ENCODE assay signal across 14 cellular contexts in genomic region chrX:33183366-33183765, GRCh38. TPM values are rescaled to one million over a fixed set of nuclear protein-coding genes. Genes with fewer than 3 reads are reported as not detected.
DNase-seq lines count a peak whose midpoint lies in the region; ATAC-seq, FAIRE-seq and TF ChIP-seq lines count a peak whose summit lies in the region.
"Had no signal": no experiment of that assay in that cellular context is flagged by ENCODE, and none has a peak within 500 bp of the region (broad histone marks: within the 10 kb centered on the region; RNA-seq: fewer than 3 reads in every experiment).

No MANE protein-coding gene starts in this region.

- no peak overlapping the region for H3K4me3 Mint-ChIP-seq in MCF 10A (ENCODE audit: unreplicated experiment)
- H3K4me3 Mint-ChIP-seq: stimulated activated memory B cell treated with anti-CD40 and anti-IgM and Interleukin-4, amounts not matched to agents 10 μg/mL and 1 μg/mL and 100 μg/mL, for 72 hours had no signal

- in situ Hi-C loops in mammary epithelial cell (cut with MboI; ENCODE audit: low sequenced_read_pairs in 2 of 2) = no loop called here
- in situ Hi-C loops in GM12878 (cut with MboI) = no loop called here
- in situ Hi-C loops in HAP-1 (cut with MboI; ENCODE audit: low sequenced_read_pairs) = no loop called here

- RAD21 ChIA-PET in GM12878 (lab: Charles Lee; ENCODE audit: unreplicated experiment) = no interaction called here

- intact Hi-C loops in mammary epithelial cell (cut with micrococcal nuclease) = no loop called here
- intact Hi-C loops in MCF 10A (cut with micrococcal nuclease) = no loop called here
- intact Hi-C loops in GM12878 (cut with micrococcal nuclease; ENCODE audit: unreplicated experiment) = no loop called here
- intact Hi-C loops in left lung (cut with DNase I) = no loop called here

- H3K9me3 ChIP-seq in mammary epithelial cell (replicated peaks; ENCODE audit: insufficient read depth, low read length) = no peaks in the 10 kb centered on the region
- no peaks in the 10 kb centered on the region for H3K9me3 ChIP-seq in GM12878 (replicated peaks; ENCODE audit: control insufficient read depth, insufficient read depth, low read length)
- no peaks in the 10 kb centered on the region for H3K9me3 ChIP-seq in left lung
- H3K9me3 ChIP-seq in HAP-1 = no peaks in the 10 kb centered on the region
- H3K9me3 ChIP-seq: right lobe of liver had no signal

- peak; percentile 29; the same call in 1 of the 3 replicates for ATAC-seq in GM12878
- peak; percentile 55 for ATAC-seq in left lung
- ATAC-seq in GM19035 (IDR thresholded peaks at IDR 0.05; ENCODE audit: unreplicated experiment) = no peak
- ATAC-seq: right lobe of liver; stimulated activated memory B cell treated with anti-CD40 and anti-IgM and Interleukin-4, amounts not matched to agents 10 μg/mL and 1 μg/mL and 100 μg/mL, for 72 hours had no signal

- H3K4me1 Mint-ChIP-seq in MCF 10A (ENCODE audit: insufficient read depth, unreplicated experiment) = no peaks in the 10 kb centered on the region
- H3K4me1 Mint-ChIP-seq: stimulated activated memory B cell treated with anti-CD40 and anti-IgM and Interleukin-4, amounts not matched to agents 10 μg/mL and 1 μg/mL and 100 μg/mL, for 72 hours had no signal

- TF ChIP-seq RAD21 in GM12878 (IDR thresholded peaks at IDR 0.05; ENCODE audit: insufficient read depth, low read depth, low read length) = no peak

- H3K27me3 Mint-ChIP-seq in MCF 10A (ENCODE audit: insufficient read depth, unreplicated experiment) = peaks cover 45% of the 10 kb centered on the region
- H3K27me3 Mint-ChIP-seq: stimulated activated memory B cell treated with anti-CD40 and anti-IgM and Interleukin-4, amounts not matched to agents 10 μg/mL and 1 μg/mL and 100 μg/mL, for 72 hours had no signal

- no peak for TF ChIP-seq POLR2A in GM12878 (IDR thresholded peaks at IDR 0.05; ENCODE audit: low read depth, low read length)

- H3K36me3 ChIP-seq in mammary epithelial cell (ENCODE audit: insufficient read depth, low read length) = no peaks in the 10 kb centered on the region
- H3K36me3 ChIP-seq in GM12878 (ENCODE audit: control insufficient read depth in 2 of 2, insufficient read depth in 2 of 2, low read length in 1 of 2) = no peaks in the 10 kb centered on the region
- no peaks in the 10 kb centered on the region for H3K36me3 ChIP-seq in left lung
- H3K36me3 ChIP-seq in HAP-1 (replicated peaks) = no peaks in the 10 kb centered on the region
- H3K36me3 ChIP-seq: right lobe of liver had no signal

- POLR2A ChIA-PET in MCF 10A (lab: Yijun Ruan, JAX) (no interaction called here), GM12878 (lab: Charles Lee) (no interaction called here)

- H3K9me3 Mint-ChIP-seq in MCF 10A (ENCODE audit: unreplicated experiment) = no peaks in the 10 kb centered on the region
- H3K9me3 Mint-ChIP-seq: stimulated activated memory B cell treated with anti-CD40 and anti-IgM and Interleukin-4, amounts not matched to agents 10 μg/mL and 1 μg/mL and 100 μg/mL, for 72 hours had no signal

- FAIRE-seq in GM12878 (lab: Jason Lieb, UNC) = no peak

- WGBS in mammary epithelial cell (ENCODE audit: low coverage, missing lambda C conversion rate) = 24% methylated on average over 3 of the region's 4 CpGs
- WGBS in GM12878 (ENCODE audit: insufficient coverage, insufficient replicate concordance, low lambda C conversion rate, missing lambda C conversion rate) = 34% methylated on average over 4 of the region's 4 CpGs

- BruUV-seq in mammary epithelial cell (replicated peaks; lab: Mats Ljungman, UMichigan) = no TSS peak
- no TSS peak for BruUV-seq in MCF 10A (replicated peaks; lab: Mats Ljungman, UMichigan)
- BruUV-seq in GM12878 (replicated peaks; lab: Mats Ljungman, UMichigan) = no TSS peak

- SMC1A ChIA-PET in GM12878 (lab: Charles Lee; ENCODE audit: uncharacterized antibody, unreplicated experiment) = no interaction called here

- H3K27ac ChIP-seq in mammary epithelial cell (ENCODE audit: insufficient read depth, low read depth, low read length) (no peak overlapping the region), GM12878 (ENCODE audit: control insufficient read depth, insufficient read depth) (no peak overlapping the region), left lung (no peak overlapping the region)
- H3K27ac ChIP-seq: right lobe of liver had no signal

- no peaks in the 10 kb centered on the region for H3K36me3 Mint-ChIP-seq in MCF 10A (ENCODE audit: insufficient read depth, unreplicated experiment)
- H3K36me3 Mint-ChIP-seq: stimulated activated memory B cell treated with anti-CD40 and anti-IgM and Interleukin-4, amounts not matched to agents 10 μg/mL and 1 μg/mL and 100 μg/mL, for 72 hours had no signal

- DNase-seq in mammary epithelial cell (peak; percentile 23), MCF 10A (ENCODE audit: unreplicated experiment) (no peak), GM12878 (ENCODE audit: low read depth, low spot score) (no peak), left lung (no peak), ureter (ENCODE audit: low spot score) (peak; percentile 53), DMS53 treated with DMSO at 0.1 percent for 48 hours (lab: John Stamatoyannopoulos, UW; ENCODE audit: unreplicated experiment) (no peak), HAP-1 (ENCODE audit: low spot score in 2 of 2) (no peak)
- DNase-seq: ACHN; activated CD8-positive, alpha-beta memory T cell treated with anti-CD3 and anti-CD28 coated beads, Interleukin-2, amount 50 U/mL, for 48 hours; cortex of kidney; NCI-H2029; right lobe of liver had no signal

- no peak for TF ChIP-seq EP300 in GM12878 (IDR thresholded peaks at IDR 0.05; ENCODE audit: borderline replicate concordance in 1 of 2, control insufficient read depth in 1 of 2, low read depth in 2 of 2, low read length in 2 of 2)

- H2AFZ ChIP-seq in mammary epithelial cell (ENCODE audit: low read depth, low read length) = peak overlapping the region; percentile 56
- no peak overlapping the region for H2AFZ ChIP-seq in GM12878 (ENCODE audit: control insufficient read depth, low read depth, low read length)

- H4K20me1 ChIP-seq in mammary epithelial cell (ENCODE audit: insufficient read depth, low read length) = no peaks in the 10 kb centered on the region
- no peaks in the 10 kb centered on the region for H4K20me1 ChIP-seq in GM12878 (ENCODE audit: control insufficient read depth, insufficient read depth)

- no peak overlapping the region for H3K27ac Mint-ChIP-seq in MCF 10A (ENCODE audit: low read depth, unreplicated experiment)
- H3K27ac Mint-ChIP-seq: stimulated activated memory B cell treated with anti-CD40 and anti-IgM and Interleukin-4, amounts not matched to agents 10 μg/mL and 1 μg/mL and 100 μg/mL, for 72 hours had no signal

- H3K4me1 ChIP-seq in mammary epithelial cell (ENCODE audit: insufficient read depth, low read length) (no peaks in the 10 kb centered on the region), GM12878 (ENCODE audit: control insufficient read depth, insufficient read depth, low read length) (no peaks in the 10 kb centered on the region), left lung (no peaks in the 10 kb centered on the region), HAP-1 (no peaks in the 10 kb centered on the region)
- H3K4me1 ChIP-seq: right lobe of liver had no signal

- H3K4me3 ChIP-seq in mammary epithelial cell (replicated peaks in 1 of 3; ENCODE audit: insufficient read depth in 1 of 3, low read depth in 2 of 3, low read length in 3 of 3) (no peak overlapping the region), GM12878 (no peak overlapping the region), left lung (no peak overlapping the region), HAP-1 (no peak overlapping the region)
- H3K4me3 ChIP-seq: right lobe of liver had no signal

- H3K9ac ChIP-seq in mammary epithelial cell (ENCODE audit: insufficient read depth, low read length) = no peak overlapping the region
- no peak overlapping the region for H3K9ac ChIP-seq in GM12878 (ENCODE audit: control insufficient read depth, insufficient read depth, low read length)

- H3K4me2 ChIP-seq in mammary epithelial cell (ENCODE audit: insufficient read depth, low read depth, low read length) (peak overlapping the region; percentile 30), GM12878 (ENCODE audit: control insufficient read depth, insufficient read depth) (no peak overlapping the region)

- H3K27me3 ChIP-seq in mammary epithelial cell (ENCODE audit: insufficient read depth, low read length) = no peaks in the 10 kb centered on the region
- no peaks in the 10 kb centered on the region for H3K27me3 ChIP-seq in GM12878 (replicated peaks in 1 of 2; ENCODE audit: control insufficient read depth in 2 of 2, insufficient read depth in 2 of 2, low read length in 1 of 2)
- H3K27me3 ChIP-seq in left lung = no peaks in the 10 kb centered on the region
- no peaks in the 10 kb centered on the region for H3K27me3 ChIP-seq in HAP-1 (ENCODE audit: low read depth)
- H3K27me3 ChIP-seq: right lobe of liver had no signal

- CTCF ChIA-PET in mammary epithelial cell (lab: Charles Lee; ENCODE audit: low non-redundant PET) (no interaction called here), MCF 10A (lab: Yijun Ruan, JAX) (no interaction called here), GM12878 (lab: Yijun Ruan, JAX) (no interaction called here)

- dilution Hi-C loops in mammary epithelial cell (cut with HindIII; ENCODE audit: low sequenced_read_pairs) = no loop called here

- TF ChIP-seq CTCF in mammary epithelial cell (conservative IDR thresholded peaks at IDR 0.05 in 1 of 2, IDR thresholded peaks at IDR 0.05 in 1 of 2; ENCODE audit: extremely low read depth in 1 of 2, insufficient read depth in 1 of 2, low read depth in 1 of 2, low read length in 2 of 2) (no peak), MCF 10A (IDR thresholded peaks at IDR 0.05; ENCODE audit: unreplicated experiment) (no peak), GM12878 (IDR thresholded peaks at IDR 0.05 in 2 of 3, conservative IDR thresholded peaks at IDR 0.05 in 1 of 3; ENCODE audit: control insufficient read depth in 2 of 3, extremely low read depth in 1 of 3, insufficient read depth in 1 of 3, low read depth in 3 of 3, low read length in 3 of 3) (no peak), left lung (IDR thresholded peaks at IDR 0.05) (no peak)

- H3K79me2 ChIP-seq in mammary epithelial cell (ENCODE audit: insufficient read depth, low read length) (no peaks in the 10 kb centered on the region), GM12878 (ENCODE audit: control insufficient read depth, insufficient read depth, low read length) (no peaks in the 10 kb centered on the region)

RNA-seq across cellular contexts. Expression of gene DMD, which starts 28.0 kb away (rescaled TPM):
- total RNA-seq in mammary epithelial cell (10 to 100 TPM; 24.4 to 73.2 TPM), MCF 10A (2022) (17.0 and 19.3 TPM in 2 replicates), GM12878 (2014; rRNA removed) (3.5 and 4.3 TPM in 2 replicates), GM12878 (2014; rRNA removed; fragmentation: Illumina TruSeq; extraction: Trizol) (4.3 and 4.4 TPM in 2 replicates), GM12878 (2021) (3.8 and 4.4 TPM in 2 replicates), left lung (10 to 100 TPM; 16.6 to 17.2 TPM), ureter (61.6 TPM)
- polyA plus RNA-seq in mammary epithelial cell (12.2 TPM), GM12878 (2011; rRNA removed) (24.3 and 28.7 TPM in 2 replicates), GM12878 (2014; fragmentation: Illumina TruSeq; extraction: Trizol) (5.3 and 5.9 TPM in 2 replicates), GM12878 (2014; fragmentation: Nextera tagmentation; extraction: Ambion mirVana) (1 to 10 TPM; 1.4 to 2.0 TPM), GM12878 (2014; rRNA removed) (3.3 and 3.7 TPM in 2 replicates), GM12878 (2016; fragmentation: Nextera tagmentation; extraction: Ambion mirVana) (1 to 10 TPM; 5.2 to 5.3 TPM)
- polyA minus RNA-seq in mammary epithelial cell = 35.4 TPM
- total RNA-seq in GM12878 (2013; cell fraction: nucleolus; rRNA removed) = 26.8 and 33.3 TPM in 2 replicates
- 3.4 TPM for polyA plus RNA-seq in GM12878 (2011; ENCODE audit: low read depth)
- 10.4 and 11.1 TPM in 2 replicates for polyA plus RNA-seq in GM12878 (2011; cell fraction: cytosol; rRNA removed)
- polyA plus RNA-seq in GM12878 (2011; cell fraction: nucleus; rRNA removed) = 9.5 and 11.4 TPM in 2 replicates
- 4.5 and 7.2 TPM in 2 replicates for polyA plus RNA-seq in GM12878 (2012)
- polyA minus RNA-seq in GM12878 (2011; rRNA and poly(A)+ RNA removed) = 15.4 and 17.7 TPM in 2 replicates
- polyA minus RNA-seq in GM12878 (2011; cell fraction: cytosol; rRNA and poly(A)+ RNA removed) = 4.9 and 5.7 TPM in 2 replicates
- 6.4 and 7.7 TPM in 2 replicates for polyA minus RNA-seq in GM12878 (2011; cell fraction: nucleus; rRNA and poly(A)+ RNA removed)

Comparison
In these comparisons a context has a peak if more than half of its experiments do, and no peak if none do; other contexts are left out.
1. DNase-seq: peak in mammary epithelial cell (single experiment) and ureter (single experiment); none in MCF 10A (single experiment), GM12878 (single experiment), left lung (0 of 2), DMS53 treated with DMSO at 0.1 percent for 48 hours (single experiment) and HAP-1 (0 of 2).